In the genomic region with DNA sequence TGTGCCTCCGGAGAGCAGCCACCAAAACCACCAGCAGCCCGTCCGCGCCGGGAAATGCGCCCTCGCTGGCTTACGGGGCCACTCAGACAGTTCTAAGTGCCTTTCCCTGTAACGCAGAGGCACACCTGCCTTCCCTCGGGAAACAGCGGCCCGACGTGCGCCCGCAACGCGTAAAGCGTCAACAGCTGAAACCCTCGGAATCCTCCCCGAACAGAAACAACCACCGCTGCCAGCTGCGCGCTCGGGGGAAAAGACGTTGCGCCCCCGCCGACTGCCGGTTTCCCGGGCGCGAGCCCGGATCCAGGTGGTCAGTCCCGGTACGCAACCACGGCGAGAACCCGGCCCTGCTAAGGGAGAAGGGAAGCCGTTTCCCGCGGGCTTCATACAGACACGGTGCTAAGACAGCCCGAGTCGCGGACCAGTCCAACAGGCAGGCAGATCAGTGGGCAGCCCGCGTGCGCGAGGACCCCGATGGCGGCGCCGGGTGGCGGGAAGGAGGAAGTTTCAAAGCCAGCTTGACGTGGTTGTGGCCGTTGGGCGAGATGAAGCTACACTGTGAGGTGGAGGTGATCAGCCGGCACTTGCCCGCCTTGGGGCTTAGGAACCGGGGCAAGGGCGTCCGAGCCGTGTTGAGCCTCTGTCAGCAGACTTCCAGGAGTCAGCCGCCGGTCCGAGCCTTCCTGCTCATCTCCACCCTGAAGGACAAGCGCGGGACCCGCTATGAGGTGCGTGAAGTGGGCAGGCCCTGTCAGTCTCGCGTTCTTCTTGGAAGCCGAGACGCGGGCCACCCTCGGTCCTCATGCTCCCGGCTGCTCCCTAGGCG, we compare ENCODE assay signal across 8 cellular contexts. TPM values are rescaled to one million over a fixed set of nuclear protein-coding genes. Genes with fewer than 3 reads are reported as not detected.
DNase-seq lines count a peak whose midpoint lies in the region; ATAC-seq and TF ChIP-seq lines count a peak whose summit lies in the region.

A gene with protein sequence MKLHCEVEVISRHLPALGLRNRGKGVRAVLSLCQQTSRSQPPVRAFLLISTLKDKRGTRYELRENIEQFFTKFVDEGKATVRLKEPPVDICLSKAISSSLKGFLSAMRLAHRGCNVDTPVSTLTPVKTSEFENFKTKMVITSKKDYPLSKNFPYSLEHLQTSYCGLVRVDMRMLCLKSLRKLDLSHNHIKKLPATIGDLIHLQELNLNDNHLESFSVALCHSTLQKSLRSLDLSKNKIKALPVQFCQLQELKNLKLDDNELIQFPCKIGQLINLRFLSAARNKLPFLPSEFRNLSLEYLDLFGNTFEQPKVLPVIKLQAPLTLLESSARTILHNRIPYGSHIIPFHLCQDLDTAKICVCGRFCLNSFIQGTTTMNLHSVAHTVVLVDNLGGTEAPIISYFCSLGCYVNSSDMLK (plus strand): TSS at position 462 of the 823 bp plus-strand sequence. CDS start 81 bp downstream, at position 543.

- H2AFZ ChIP-seq in GM23248 = peak within 1 kb of the TSS; percentile 90

- H3F3A ChIP-seq in DOHH2 (ENCODE audit: control insufficient read depth, insufficient read depth) (peaks cover 24% of the 10 kb centered on the region), GM23248 (ENCODE audit: insufficient read depth) (peaks cover 4% of the 10 kb centered on the region; the same call in 1 of the 2 replicates)

- H3K9me2 ChIP-seq in DOHH2 (replicated peaks; ENCODE audit: control insufficient read depth, low read length) = no peaks in the 10 kb centered on the region
- H3K9me2 ChIP-seq in GM23248 (ENCODE audit: insufficient read depth) = no peaks in the 10 kb centered on the region

- H3K4me3 ChIP-seq in DOHH2 (ENCODE audit: low read length) = peak within 1 kb of the TSS; percentile 90
- H3K4me3 ChIP-seq in GM23248 = peak within 1 kb of the TSS; percentile 87

- H3K9me3 ChIP-seq in DOHH2 (ENCODE audit: control insufficient read depth, insufficient read depth, low read length) = no peaks in the 10 kb centered on the region
- H3K9me3 ChIP-seq in GM23248 (ENCODE audit: low read depth) = no peaks in the 10 kb centered on the region

- H3K27ac Mint-ChIP-seq in nephron = peak within 1 kb of the TSS; percentile 99 to 100 (median 99)

- peak within 1 kb of the TSS; percentile 64 for H3K4me2 ChIP-seq in DOHH2 (ENCODE audit: low read length)
- peak within 1 kb of the TSS; percentile 98 for H3K4me2 ChIP-seq in GM23248 (ENCODE audit: unreplicated experiment)

- H3K4me3 Mint-ChIP-seq in nephron = peak within 1 kb of the TSS; percentile 94 to 98 (median 97)

- H3K79me2 ChIP-seq in DOHH2 (ENCODE audit: control insufficient read depth, low read length) = peaks cover 79% of the 10 kb centered on the region
- H3K79me2 ChIP-seq in GM23248 (ENCODE audit: insufficient read depth) = peaks cover 47% of the 10 kb centered on the region

- in situ Hi-C loops in GM23248 (cut with MboI) = no loop called here

- H3K4me1 ChIP-seq in DOHH2 (ENCODE audit: control insufficient read depth, low read length) = peaks cover 38% of the 10 kb centered on the region
- H3K4me1 ChIP-seq in GM23248 (ENCODE audit: insufficient read depth) = no peaks in the 10 kb centered on the region

- H3K27me3 ChIP-seq in DOHH2 (ENCODE audit: control insufficient read depth, low read length) (no peaks in the 10 kb centered on the region), GM23248 (replicated peaks; ENCODE audit: insufficient read depth) (no peaks in the 10 kb centered on the region)

- 0% methylated on average over 63 to 72 of the region's 78 CpGs for WGBS in GM23248 (ENCODE audit: low coverage in 1 of 2, low lambda C conversion rate in 2 of 2, missing lambda C conversion rate in 2 of 2), 2 experiments

- H3K27ac ChIP-seq in DOHH2 (ENCODE audit: low read depth, low read length) = peak within 1 kb of the TSS; percentile 88
- H3K27ac ChIP-seq in GM23248 = peak within 1 kb of the TSS; percentile 91

- H4K20me1 ChIP-seq in DOHH2 (ENCODE audit: control insufficient read depth, insufficient read depth, low read depth, low read length) (0 out of 2 replicates have a peak, but pooled peaks cover 4% of the 10 kb centered on the region), GM23248 (ENCODE audit: insufficient read depth) (no peaks in the 10 kb centered on the region)

- H3K9me3 Mint-ChIP-seq in nephron = no peaks in the 10 kb centered on the region

- peaks cover 43% of the 10 kb centered on the region for H3K36me3 ChIP-seq in DOHH2 (ENCODE audit: control insufficient read depth, low read length)
- peaks cover 5% of the 10 kb centered on the region; the same call in 1 of the 2 replicates for H3K36me3 ChIP-seq in GM23248 (ENCODE audit: low read depth)

- no peaks in the 10 kb centered on the region for H3K27me3 Mint-ChIP-seq in nephron (ENCODE audit: low read depth)

- peaks cover 33% of the 10 kb centered on the region for H3K4me1 Mint-ChIP-seq in nephron

- DNase-seq in GM23248 (peak; percentile 93), Kasumi-1 (lab: John Stamatoyannopoulos, UW) (peak; percentile 75 to 79), RPMI7951 (ENCODE audit: low read depth) (peak; percentile 85), fibroblast of peridontal ligament (ENCODE audit: extremely low read depth) (peak; percentile 75)
- DNase-seq in activated T-helper 9 cell treated with anti-CD3 and anti-CD28 coated beads, Interleukin-2, amount 50 U/mL, for 16 hours (ENCODE audit: low read depth) = peak; percentile 77
- peak; percentile 91 for DNase-seq in stimulated activated naive CD8-positive, alpha-beta T cell treated with anti-CD3 and anti-CD28 coated beads, Interleukin-15, Interleukin-2, amounts not matched to agents 100 U/mL and 50 U/mL, for 24 hours

- no peaks in the 10 kb centered on the region for H3K36me3 Mint-ChIP-seq in nephron (ENCODE audit: low read depth)

- TF ChIP-seq CTCF in DOHH2 (IDR thresholded peaks at IDR 0.05; ENCODE audit: low read depth, low read length, poor library complexity, severe bottlenecking) (peak; percentile 19), nephron (IDR thresholded peaks at IDR 0.05; ENCODE audit: unreplicated experiment in 3 of 3) (no peak)

- peak within 1 kb of the TSS; percentile 93 for H3K9ac ChIP-seq in GM23248

- ATAC-seq in stimulated activated naive CD8-positive, alpha-beta T cell treated with anti-CD3 and anti-CD28 coated beads, Interleukin-15, Interleukin-2, amounts not matched to agents 100 U/mL and 50 U/mL, for 24 hours = peak; percentile 86

RNA-seq across cellular contexts. Expression of the gene that starts here (rescaled TPM):
- 9.6 and 12.0 TPM in 2 replicates for total RNA-seq in GM23248 (2014; rRNA removed; shearing (Covaris generic))
- 14.6 and 17.5 TPM in 2 replicates for polyA plus RNA-seq in GM23248 (2016; fragmentation: Nextera tagmentation; extraction: Ambion mirVana)
- total RNA-seq in RPMI7951 (2014; rRNA removed; shearing (Covaris generic)) = 40.1 and 47.7 TPM in 2 replicates

Comparison
In these comparisons a context has a peak if more than half of its experiments do, and no peak if none do; other contexts are left out.
1. Peak in every context shown above with its lines: DNase-seq, ATAC-seq, H3K4me3 ChIP-seq and H3K27ac ChIP-seq.